Comparison of ENCODE assay signal across 12 cellular contexts in the genomic region with DNA sequence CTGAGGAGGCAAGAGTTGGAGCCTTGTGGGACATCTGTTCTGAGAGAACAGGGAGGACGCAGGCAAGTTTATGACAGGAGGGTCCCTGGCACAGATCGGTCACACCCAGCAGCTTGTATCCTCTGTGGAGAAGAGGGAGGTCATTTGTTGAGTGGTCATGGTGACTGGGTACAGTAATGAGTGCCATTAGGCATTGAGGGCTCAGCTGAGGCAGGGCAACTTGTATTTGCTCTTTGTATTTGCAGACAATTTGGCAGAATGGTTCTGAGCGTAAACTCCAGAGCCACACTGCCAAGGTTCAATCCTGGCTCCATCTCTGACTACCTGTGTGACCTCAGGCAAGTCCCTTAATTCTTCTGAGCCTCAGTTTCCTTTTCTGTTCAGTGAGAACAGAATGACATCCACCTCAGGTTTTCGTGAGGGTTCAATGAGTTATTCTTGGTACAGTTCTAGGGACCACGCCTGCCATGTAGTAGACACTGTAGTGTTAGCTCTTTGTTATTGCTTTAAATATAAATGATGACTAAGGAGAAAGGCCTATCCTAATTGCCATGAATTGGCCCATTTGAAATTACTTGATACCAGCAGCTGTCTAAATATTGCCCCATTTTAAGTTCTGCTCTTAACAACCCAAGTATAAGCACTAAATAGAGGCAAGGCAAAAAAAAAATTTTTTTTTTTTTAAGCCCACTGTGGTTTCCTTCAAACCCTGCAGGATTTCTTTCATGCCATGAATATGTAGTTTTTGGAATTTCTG.
A peak's percentile ranks its signal among the peaks of the same experiment; 100 is the strongest.
DNase-seq lines count a peak whose midpoint lies in the region; ATAC-seq, FAIRE-seq and TF ChIP-seq lines count a peak whose summit lies in the region.
"Had no signal": no experiment of that assay in that cellular context is flagged by ENCODE, and none has a peak within 500 bp of the region (broad histone marks: within the 10 kb centered on the region; RNA-seq: fewer than 3 reads in every experiment).

No MANE protein-coding gene starts in this region.

- no peak overlapping the region for H3K4me3 ChIP-seq in cardiac muscle cell
- no peak overlapping the region for H3K4me3 ChIP-seq in HepG2 (replicated peaks in 1 of 3; ENCODE audit: insufficient read depth in 1 of 3, low read depth in 2 of 3, low read length in 3 of 3)
- H3K4me3 ChIP-seq in vagina, result no peak overlapping the region
- H3K4me3 ChIP-seq in kidney (ENCODE audit: low read length in 2 of 2), result no peak overlapping the region
- H3K4me3 ChIP-seq in ovary, result no peak overlapping the region

- H3K79me2 ChIP-seq in HepG2 (ENCODE audit: insufficient read depth, low read length), result no peaks in the 10 kb centered on the region

- FAIRE-seq in HepG2 (lab: Jason Lieb, UNC) (no peak), kidney (lab: Jason Lieb, UNC) (no peak)
- FAIRE-seq: bronchial epithelial cell had no signal

- CTCF ChIA-PET in T-cell (lab: Charles Lee), result interaction anchor here (0.6 to 2.7 kb wide), 12 partner anchors 25 to 295 kb away, joined by 3 to 21 read pairs (median 5); no protein-coding TSS in a partner anchor
- CTCF ChIA-PET in HepG2 (lab: Yijun Ruan, JAX; ENCODE audit: low intra/inter-chr PET ratio, low total read pairs), result no interaction called here

- no peak overlapping the region for H3K4me2 ChIP-seq in HepG2 (ENCODE audit: low read depth, low read length)

- H4K20me1 ChIP-seq in HepG2 (ENCODE audit: insufficient read depth, low read length), result no peaks in the 10 kb centered on the region

- H3K27me3 ChIP-seq in cardiac muscle cell, result no peaks in the 10 kb centered on the region
- H3K27me3 ChIP-seq in HepG2 (ENCODE audit: control insufficient read depth in 1 of 2, insufficient read depth in 2 of 2, low read length in 2 of 2), result no peaks in the 10 kb centered on the region
- H3K27me3 ChIP-seq in vagina, result no peaks in the 10 kb centered on the region
- H3K27me3 ChIP-seq in ovary, result no peaks in the 10 kb centered on the region

- no peak overlapping the region for H3K9ac ChIP-seq in HepG2 (ENCODE audit: insufficient read depth, low read depth, low read length)
- H3K9ac ChIP-seq in kidney (ENCODE audit: low read length in 2 of 2), result no peak overlapping the region

- no peak for TF ChIP-seq CTCF in cardiac muscle cell (IDR thresholded peaks at IDR 0.05; ENCODE audit: low read depth, low read length)
- TF ChIP-seq CTCF in HepG2 (CRISPR knock-in tag; IDR thresholded peaks at IDR 0.05), result no peak
- no peak for TF ChIP-seq CTCF in vagina (IDR thresholded peaks at IDR 0.05)
- TF ChIP-seq CTCF in kidney (IDR thresholded peaks at IDR 0.05; ENCODE audit: borderline replicate concordance, extremely low read depth, insufficient read depth), result no peak
- TF ChIP-seq CTCF in ovary (IDR thresholded peaks at IDR 0.05), result no peak

- no peak overlapping the region for H2AFZ ChIP-seq in HepG2 (ENCODE audit: low read length)

- peak overlapping the region; percentile 92 to 94 for H3K27ac Mint-ChIP-seq in T-cell

- no peaks in the 10 kb centered on the region for H3K9me3 ChIP-seq in cardiac muscle cell (ENCODE audit: low read depth)
- no peaks in the 10 kb centered on the region for H3K9me3 ChIP-seq in HepG2 (ENCODE audit: low read length)
- no peaks in the 10 kb centered on the region for H3K9me3 ChIP-seq in vagina
- no peaks in the 10 kb centered on the region for H3K9me3 ChIP-seq in kidney (ENCODE audit: control insufficient read depth in 1 of 2, low read length in 2 of 2)
- H3K9me3 ChIP-seq in ovary, result no peaks in the 10 kb centered on the region

- peaks cover 23% of the 10 kb centered on the region for H3K36me3 Mint-ChIP-seq in T-cell

- no peaks in the 10 kb centered on the region for H3K27me3 Mint-ChIP-seq in T-cell

- POLR2A ChIA-PET in T-cell (lab: Charles Lee), result interaction anchor here (0.6 to 2.4 kb wide), 21 partner anchors 15 to 122 kb away, joined by 3 to 28 read pairs (median 5); partner anchors contain the start of genes BORCS5 (in 1 of the 2) and DUSP16 (in 1 of the 2)
- POLR2A ChIA-PET in HepG2 (lab: Yijun Ruan, JAX), result interaction anchor here (1.2 to 1.5 kb wide), 2 partner anchors 38 to 57 kb away, joined by 3 to 8 read pairs; no protein-coding TSS in a partner anchor

- intact Hi-C loops in cardiac septum (cut with DNase I), result loop anchor here (5.0 kb wide), 2 partner anchors 66 to 121 kb away; partner anchors contain the start of gene DUSP16
- intact Hi-C loops in HepG2 (cut with micrococcal nuclease; ENCODE audit: unreplicated experiment), result no loop called here
- intact Hi-C loops in vagina (cut with DNase I), result no loop called here
- intact Hi-C loops in kidney (cut with DNase I), result no loop called here
- intact Hi-C loops in ovary (cut with DNase I), result no loop called here

- in situ Hi-C loops in HepG2 (cut with HindIII; ENCODE audit: extremely low pct_ligation_motif_present, low pct_unique_long_range_greater_than_20kb), result no loop called here

- H3K36me3 ChIP-seq in cardiac muscle cell, result no peaks in the 10 kb centered on the region
- no peaks in the 10 kb centered on the region; a peak in 2 of 5 replicates for H3K36me3 ChIP-seq in HepG2 (replicated peaks in 1 of 2; ENCODE audit: control insufficient read depth in 1 of 2, insufficient read depth in 2 of 2, low read length in 2 of 2)
- H3K36me3 ChIP-seq in vagina, result no peaks in the 10 kb centered on the region
- H3K36me3 ChIP-seq in kidney (ENCODE audit: control insufficient read depth in 1 of 2, insufficient read depth in 2 of 2, low read length in 2 of 2), result no peaks in the 10 kb centered on the region
- no peaks in the 10 kb centered on the region for H3K36me3 ChIP-seq in ovary
- H3K36me3 ChIP-seq: WERI-Rb-1 had no signal

- no TSS peak for BruUV-seq in HepG2 (replicated peaks; lab: Mats Ljungman, UMichigan)

- peak overlapping the region; percentile 55 to 63 (median 62) for H3K4me3 Mint-ChIP-seq in T-cell

- TF ChIP-seq POLR2A in HepG2 (IDR thresholded peaks at IDR 0.05; ENCODE audit: insufficient read depth in 1 of 2, low read depth in 2 of 2, low read length in 2 of 2) (no peak), vagina (IDR thresholded peaks at IDR 0.05) (no peak), ovary (IDR thresholded peaks at IDR 0.05) (no peak)

- TF ChIP-seq EP300 in HepG2 (IDR thresholded peaks at IDR 0.05; ENCODE audit: low read depth in 2 of 2, low read length in 2 of 2), result no peak
- no peak for TF ChIP-seq EP300 in HepG2 (CRISPR knock-in tag; IDR thresholded peaks at IDR 0.05; ENCODE audit: borderline replicate concordance)
- no peak for TF ChIP-seq EP300 in ovary (IDR thresholded peaks at IDR 0.05)

- DNase-seq in cardiac muscle cell (ENCODE audit: low read depth in 1 of 2, low spot score in 1 of 2), result no peak
- no peak for DNase-seq in cardiac septum (ENCODE audit: low spot score)
- no peak for DNase-seq in T-cell
- no peak for DNase-seq in HepG2 (ENCODE audit: low spot score)
- no peak for DNase-seq in vagina (ENCODE audit: extremely low spot score in 2 of 2)
- DNase-seq in amniotic stem cell (lab: John Stamatoyannopoulos, UW), result no peak
- no peak for DNase-seq in kidney
- DNase-seq in ovary, result no peak
- DNase-seq: glutamatergic neuron, NCI-H526 treated with DMSO at 0.1 percent for 48 hours, WERI-Rb-1 had no signal

- no peak for TF ChIP-seq RAD21 in HepG2 (CRISPR knock-in tag; IDR thresholded peaks at IDR 0.05)

- H3K4me1 ChIP-seq in cardiac muscle cell (ENCODE audit: low read depth), result peaks cover 40% of the 10 kb centered on the region
- peaks cover 50% of the 10 kb centered on the region for H3K4me1 ChIP-seq in HepG2 (ENCODE audit: insufficient read depth, low read length)
- H3K4me1 ChIP-seq in vagina, result peaks cover 28% of the 10 kb centered on the region
- H3K4me1 ChIP-seq in kidney (ENCODE audit: control insufficient read depth in 1 of 2, insufficient read depth in 1 of 2, low read depth in 1 of 2, low read length in 2 of 2), result peaks cover 0 to 6% of the 10 kb centered on the region in 2 donors
- no peaks in the 10 kb centered on the region for H3K4me1 ChIP-seq in ovary (ENCODE audit: insufficient read depth)

- WGBS in HepG2 (ENCODE audit: low lambda C conversion rate), result 100% methylated on average over 5 of the region's 5 CpGs
- WGBS in ovary, 3 donors, result 93 to 97% (median 94%) methylated on average over 5 of the region's 5 CpGs

- peaks cover 50 to 87% (median 81%) of the 10 kb centered on the region in 3 donors for H3K4me1 Mint-ChIP-seq in T-cell

- H3K9me3 Mint-ChIP-seq in T-cell, result peaks cover 0 to 7% (median 6%) of the 10 kb centered on the region in 3 donors

- peak in 1 of 4 experiments; percentile 1 for ATAC-seq in T-cell (replicated peaks in 1 of 4)
- no peak; the same call in 2 of the 3 replicates for ATAC-seq in HepG2

- H3K27ac ChIP-seq in cardiac muscle cell, result peak overlapping the region; percentile 59
- H3K27ac ChIP-seq in HepG2 (ENCODE audit: extremely low read length, insufficient read depth, low read length), result peak overlapping the region; percentile 22
- peak overlapping the region; percentile 75 for H3K27ac ChIP-seq in vagina
- no peak overlapping the region for H3K27ac ChIP-seq in kidney (ENCODE audit: low read depth in 2 of 2, low read length in 2 of 2)
- H3K27ac ChIP-seq in ovary, result no peak overlapping the region
- H3K27ac ChIP-seq: WERI-Rb-1 had no signal

TF ChIP-seq in HepG2, 621 proteins besides CTCF, POLR2A, EP300 and RAD21 (continues in another document):
- TF ChIP-seq ETV5 (CRISPR knock-in tag; IDR thresholded peaks at IDR 0.05; ENCODE audit: borderline replicate concordance), result no peak
- peak; percentile 67 to 70 for TF ChIP-seq MAFK (conservative IDR thresholded peaks at IDR 0.05 in 1 of 2, IDR thresholded peaks at IDR 0.05 in 1 of 2; ENCODE audit: low read length in 2 of 2)
- no peak for TF ChIP-seq ZNF251 (CRISPR knock-in tag; IDR thresholded peaks at IDR 0.05)
- no peak for TF ChIP-seq REXO4 (CRISPR knock-in tag; IDR thresholded peaks at IDR 0.05; ENCODE audit: borderline replicate concordance)
- TF ChIP-seq NAIF1 (CRISPR knock-in tag; IDR thresholded peaks at IDR 0.05; ENCODE audit: borderline replicate concordance), result no peak
- TF ChIP-seq SKIL (CRISPR knock-in tag; IDR thresholded peaks at IDR 0.05; ENCODE audit: borderline replicate concordance), result no peak

Comparison
In these comparisons a context has a peak if more than half of its experiments do, and no peak if none do; other contexts are left out.
1. H3K27ac ChIP-seq: peak in cardiac muscle cell (single experiment), HepG2 (single experiment) and vagina (single experiment); none in kidney (0 of 2) and ovary (0 of 2).